Comparison of ENCODE assay signal across 24 cellular contexts in genomic region chr7:117122536-117122935, GRCh38.
"Had no signal": no experiment of that assay in that cellular context is flagged by ENCODE, and none has a peak within 500 bp of the region (broad histone marks: within the 10 kb centered on the region; RNA-seq: fewer than 3 reads in every experiment).

No MANE protein-coding gene starts in this region.

- H3K27ac Mint-ChIP-seq: activated naive CD4-positive, alpha-beta T cell treated with anti-CD3 and anti-CD28 coated beads, Interleukin-2, amount 10 ng/mL, durations not matched to agents 7 days and 5 days; activated naive CD8-positive, alpha-beta T cell treated with anti-CD3 and anti-CD28 coated beads, Interleukin-2, amount 10 ng/mL, durations not matched to agents 7 days and 5 days; activated T-helper 1 cell treated with anti-CD3 and anti-CD28 coated beads, Interleukin-12 subunit alpha, Interleukin-12 subunit beta, Interleukin-2, Interleukin-4 antibody, amounts not matched to agents 30 ng/mL and 10 ng/mL and 1 ng/mL, durations not matched to agents 14 hours and 24 hours and 36 hours; immature natural killer cell; naive B cell had no signal

- ATAC-seq: activated CD4-positive, CD25-positive, alpha-beta regulatory T cell treated with anti-CD3 and anti-CD28 coated beads, Interleukin-2, amount 50 U/mL, for 24 hours; esophagus mucosa; left colon; psoas muscle had no signal

- H3K79me2 ChIP-seq: parathyroid adenoma had no signal

- H3K36me3 Mint-ChIP-seq: activated naive CD4-positive, alpha-beta T cell treated with anti-CD3 and anti-CD28 coated beads, Interleukin-2, amount 10 ng/mL, durations not matched to agents 7 days and 5 days; activated naive CD8-positive, alpha-beta T cell treated with anti-CD3 and anti-CD28 coated beads, Interleukin-2, amount 10 ng/mL, durations not matched to agents 7 days and 5 days; immature natural killer cell; naive B cell had no signal

- H3K4me1 Mint-ChIP-seq: activated naive CD4-positive, alpha-beta T cell treated with anti-CD3 and anti-CD28 coated beads, Interleukin-2, amount 10 ng/mL, durations not matched to agents 7 days and 5 days; naive B cell had no signal

- H3K27me3 ChIP-seq: spleen, transverse colon had no signal

- H3K9me3 Mint-ChIP-seq: activated naive CD4-positive, alpha-beta T cell treated with anti-CD3 and anti-CD28 coated beads, Interleukin-2, amount 10 ng/mL, durations not matched to agents 7 days and 5 days; activated naive CD8-positive, alpha-beta T cell treated with anti-CD3 and anti-CD28 coated beads, Interleukin-2, amount 10 ng/mL, durations not matched to agents 7 days and 5 days; activated T-helper 1 cell treated with anti-CD3 and anti-CD28 coated beads, Interleukin-12 subunit alpha, Interleukin-12 subunit beta, Interleukin-2, Interleukin-4 antibody, amounts not matched to agents 30 ng/mL and 10 ng/mL and 1 ng/mL, durations not matched to agents 14 hours and 24 hours and 36 hours; immature natural killer cell; naive B cell had no signal

- DNase-seq: activated CD4-positive, alpha-beta T cell treated with anti-CD3 and anti-CD28 coated beads for 48 hours; activated CD4-positive, alpha-beta T cell treated with anti-CD3 and anti-CD28 coated beads, Interleukin-2, amount 50 U/mL, for 48 hours; activated CD8-positive, alpha-beta memory T cell treated with anti-CD3 and anti-CD28 coated beads for 24 hours; activated effector memory CD4-positive, alpha-beta T cell treated with anti-CD3 and anti-CD28 coated beads, Interleukin-2, amount 50 U/mL, for 16 hours; activated naive CD4-positive, alpha-beta T cell treated with anti-CD3 and anti-CD28 coated beads, Interleukin-2, amount 10 ng/mL, durations not matched to agents 7 days and 5 days; activated naive CD8-positive, alpha-beta T cell treated with anti-CD3 and anti-CD28 coated beads, Interleukin-2, amount 10 ng/mL, durations not matched to agents 7 days and 5 days; activated T-cell treated with anti-CD3 and anti-CD28 coated beads, Interleukin-2, amount 50 U/mL, for 1 hour; central memory CD4-positive, alpha-beta T cell; hypothalamus; immature natural killer cell; kidney; left colon; mammary epithelial cell; naive B cell; psoas muscle; spleen; stimulated activated naive CD4-positive, alpha-beta T cell treated with Interleukin-2 at 50 U/mL for 16 hours; transverse colon; WERI-Rb-1 had no signal

- H3K27ac ChIP-seq: parathyroid adenoma, psoas muscle, spleen, transverse colon, WERI-Rb-1 had no signal

- H2AFZ ChIP-seq: parathyroid adenoma had no signal

- H3K4me3 ChIP-seq: coronary artery, psoas muscle, spleen, transverse colon had no signal

- H3K9ac ChIP-seq: parathyroid adenoma had no signal

- H3K36me3 ChIP-seq: spleen, transverse colon, WERI-Rb-1 had no signal

- FAIRE-seq: kidney had no signal

- H3K9me3 ChIP-seq: psoas muscle, spleen, transverse colon had no signal

- H3K4me3 Mint-ChIP-seq: activated naive CD4-positive, alpha-beta T cell treated with anti-CD3 and anti-CD28 coated beads, Interleukin-2, amount 10 ng/mL, durations not matched to agents 7 days and 5 days; activated naive CD8-positive, alpha-beta T cell treated with anti-CD3 and anti-CD28 coated beads, Interleukin-2, amount 10 ng/mL, durations not matched to agents 7 days and 5 days; activated T-helper 1 cell treated with anti-CD3 and anti-CD28 coated beads, Interleukin-12 subunit alpha, Interleukin-12 subunit beta, Interleukin-2, Interleukin-4 antibody, amounts not matched to agents 30 ng/mL and 10 ng/mL and 1 ng/mL, durations not matched to agents 14 hours and 24 hours and 36 hours; immature natural killer cell; naive B cell had no signal
